In genomic region chr7:145464287-145464686, GRCh38 we compare ENCODE assay signal across 19 cellular contexts.
"Had no signal": no experiment of that assay in that cellular context is flagged by ENCODE, and none has a peak within 500 bp of the region (broad histone marks: within the 10 kb centered on the region; RNA-seq: fewer than 3 reads in every experiment).

No MANE protein-coding gene starts in this region.

- H3K27ac ChIP-seq: RWPE1 had no signal

- H3K36me3 ChIP-seq: MG63 had no signal

- H3K27me3 ChIP-seq: MG63 had no signal

- H3K4me3 ChIP-seq: MG63 had no signal

- DNase-seq: KBM-7, MG63, NCI-H1092, NCI-H1105 treated with DMSO at 0.1 percent for 48 hours, NCI-H1417 treated with DMSO at 0.1 percent for 48 hours, NCI-H146, NCI-H1694 treated with DMSO at 0.1 percent for 48 hours, NCI-H2029, NCI-H2081 treated with DMSO at 0.1 percent for 48 hours, NCI-H2171, NCI-H226, NCI-H446, NCI-H510A, NCI-H524 treated with DMSO at 0.1 percent for 48 hours, NCI-H69, NCI-H774, SHP77, SK-N-SH had no signal
